ENCODE assay signal across 14 cellular contexts in genomic region chr10:15739437-15739970, GRCh38. TPM values are rescaled to one million over a fixed set of nuclear protein-coding genes. Genes with fewer than 3 reads are reported as not detected.
"Had no signal": no experiment of that assay in that cellular context is flagged by ENCODE, and none has a peak within 500 bp of the region (broad histone marks: within the 10 kb centered on the region; RNA-seq: fewer than 3 reads in every experiment).

No MANE protein-coding gene starts in this region.

- FAIRE-seq: TTC549 had no signal

- H3K4me3 ChIP-seq: gastrocnemius medialis, sigmoid colon, spleen had no signal

- H3K9me3 ChIP-seq: gastrocnemius medialis, sigmoid colon, spleen had no signal

- H3K9me3 Mint-ChIP-seq: activated T-helper 1 cell treated with anti-CD3 and anti-CD28 coated beads, Interleukin-12 subunit alpha, Interleukin-12 subunit beta, Interleukin-2, Interleukin-4 antibody, amounts not matched to agents 30 ng/mL and 10 ng/mL and 1 ng/mL, durations not matched to agents 14 hours and 24 hours and 36 hours; natural killer cell treated with Interleukin-12 subunit alpha and Interleukin-12 subunit beta and Interleukin-15 and Interleukin-18, amount 100 ng/mL, for 72 hours had no signal

- H3K27me3 ChIP-seq: sigmoid colon, spleen had no signal

- H3K4me1 Mint-ChIP-seq: stimulated activated naive B cell treated with anti-CD40 and anti-IgM and Interleukin-4, amounts not matched to agents 10 μg/mL and 1 μg/mL and 100 μg/mL, for 72 hours had no signal

- H3K27ac Mint-ChIP-seq: activated T-helper 1 cell treated with anti-CD3 and anti-CD28 coated beads, Interleukin-12 subunit alpha, Interleukin-12 subunit beta, Interleukin-2, Interleukin-4 antibody, amounts not matched to agents 30 ng/mL and 10 ng/mL and 1 ng/mL, durations not matched to agents 14 hours and 24 hours and 36 hours; natural killer cell treated with Interleukin-12 subunit alpha and Interleukin-12 subunit beta and Interleukin-15 and Interleukin-18, amount 100 ng/mL, for 72 hours; stimulated activated naive B cell treated with anti-CD40 and anti-IgM and Interleukin-4, amounts not matched to agents 10 μg/mL and 1 μg/mL and 100 μg/mL, for 72 hours had no signal

- ATAC-seq: gastrocnemius medialis; natural killer cell treated with Interleukin-12 subunit alpha and Interleukin-12 subunit beta and Interleukin-15 and Interleukin-18, amount 100 ng/mL, for 72 hours; stimulated activated naive B cell treated with anti-CD40 and anti-IgM and Interleukin-4, amounts not matched to agents 10 μg/mL and 1 μg/mL and 100 μg/mL, for 72 hours had no signal

- H3K4me1 ChIP-seq: sigmoid colon, spleen had no signal

- H3K36me3 ChIP-seq: gastrocnemius medialis, sigmoid colon, spleen had no signal

- DNase-seq: activated CD4-positive, alpha-beta T cell treated with anti-CD3 and anti-CD28 coated beads, Interleukin-2, amount 50 U/mL, for 48 hours; activated T-cell treated with anti-CD3 and anti-CD28 coated beads for 4 hours; aorta; cortex of kidney; gastrocnemius medialis; head of caudate nucleus; sigmoid colon; spleen; stimulated activated CD4-positive, alpha-beta T cell treated with anti-CD3 and anti-CD28 coated beads, Interleukin-4, amount 100 ng/mL, for 4 hours; stimulated activated naive B cell treated with anti-CD40 and anti-IgM and Interleukin-4, amounts not matched to agents 10 μg/mL and 1 μg/mL and 100 μg/mL, for 72 hours had no signal

- H3K36me3 Mint-ChIP-seq: natural killer cell treated with Interleukin-12 subunit alpha and Interleukin-12 subunit beta and Interleukin-15 and Interleukin-18, amount 100 ng/mL, for 72 hours had no signal

- H3K4me3 Mint-ChIP-seq: activated T-helper 1 cell treated with anti-CD3 and anti-CD28 coated beads, Interleukin-12 subunit alpha, Interleukin-12 subunit beta, Interleukin-2, Interleukin-4 antibody, amounts not matched to agents 30 ng/mL and 10 ng/mL and 1 ng/mL, durations not matched to agents 14 hours and 24 hours and 36 hours; natural killer cell treated with Interleukin-12 subunit alpha and Interleukin-12 subunit beta and Interleukin-15 and Interleukin-18, amount 100 ng/mL, for 72 hours; stimulated activated naive B cell treated with anti-CD40 and anti-IgM and Interleukin-4, amounts not matched to agents 10 μg/mL and 1 μg/mL and 100 μg/mL, for 72 hours had no signal

RNA-seq across cellular contexts. Expression of gene ITGA8, which starts 19.8 kb away (rescaled TPM):
- total RNA-seq: activated T-helper 1 cell treated with anti-CD3 and anti-CD28 coated beads, Interleukin-12 subunit alpha, Interleukin-12 subunit beta, Interleukin-2, Interleukin-4 antibody, amounts not matched to agents 30 ng/mL and 10 ng/mL and 1 ng/mL, durations not matched to agents 14 hours and 24 hours and 36 hours; natural killer cell treated with Interleukin-12 subunit alpha and Interleukin-12 subunit beta and Interleukin-15 and Interleukin-18, amount 100 ng/mL, for 72 hours; T-helper 2 cell treated with Interferon-gamma antibody and Interleukin-4, amounts not matched to agents 100 ng/mL and 5 ng/mL, for 36 hours had no signal
